ENCODE assay signal across 11 cellular contexts in genomic region chr15:29451201-29451781, GRCh38.
A peak's percentile ranks its signal among the peaks of the same experiment; 100 is the strongest.
DNase-seq lines count a peak whose midpoint lies in the region; ATAC-seq and TF ChIP-seq lines count a peak whose summit lies in the region.
"Had no signal": no experiment of that assay in that cellular context is flagged by ENCODE, and none has a peak within 500 bp of the region (broad histone marks: within the 10 kb centered on the region; RNA-seq: fewer than 3 reads in every experiment).

No MANE protein-coding gene starts in this region.

- no peak overlapping the region for H3K9ac ChIP-seq in HCT116 (ENCODE audit: low read length)

- H3K4me3 ChIP-seq in A673 (ENCODE audit: low read depth, low read length, poor library complexity, severe bottlenecking) (no peak overlapping the region), HCT116 (replicated peaks in 1 of 2; ENCODE audit: low read depth in 1 of 2, low read length in 2 of 2) (no peak overlapping the region), astrocyte of the cerebellum (ENCODE audit: low read depth, low read length) (no peak overlapping the region), kidney epithelial cell (ENCODE audit: low read depth, low read length) (no peak overlapping the region), breast epithelium (no peak overlapping the region)
- H3K4me3 ChIP-seq: esophagus squamous epithelium had no signal

- POLR2A ChIA-PET in A673 (lab: Charles Lee; ENCODE audit: low non-redundant PET) = no interaction called here
- POLR2A ChIA-PET in HCT116 (lab: Charles Lee) = no interaction called here

- TF ChIP-seq POLR2A in HCT116 (IDR thresholded peaks at IDR 0.05; ENCODE audit: borderline replicate concordance, extremely low read depth, insufficient read depth, insufficient read length) (no peak), breast epithelium (IDR thresholded peaks at IDR 0.05) (no peak)

- H3K9me3 ChIP-seq in A673 (ENCODE audit: low read depth, low read length, poor library complexity, severe bottlenecking) (no peaks in the 10 kb centered on the region), HCT116 (ENCODE audit: control insufficient read depth in 1 of 2, insufficient read depth in 1 of 2, low read depth in 1 of 2, low read length in 2 of 2) (no peaks in the 10 kb centered on the region), breast epithelium (no peaks in the 10 kb centered on the region)
- H3K9me3 ChIP-seq: esophagus squamous epithelium had no signal

- H4K20me1 ChIP-seq in HCT116 (ENCODE audit: insufficient read depth) = no peaks in the 10 kb centered on the region

- no peak overlapping the region for H3K4me2 ChIP-seq in HCT116 (ENCODE audit: low read length)

- no peaks in the 10 kb centered on the region for H3K9me2 ChIP-seq in HCT116 (ENCODE audit: insufficient read depth)

- DNase-seq in A673 (ENCODE audit: low spot score) = peak; percentile 4
- peak; percentile 7 for DNase-seq in HCT116 (ENCODE audit: low read depth, low spot score)
- DNase-seq in astrocyte of the cerebellum (ENCODE audit: low read depth) = no peak
- no peak for DNase-seq in kidney epithelial cell (ENCODE audit: low read depth)
- no peak for DNase-seq in NCI-H2081 treated with DMSO at 0.1 percent for 48 hours (lab: John Stamatoyannopoulos, UW)
- DNase-seq in NCI-H1436 treated with DMSO at 0.1 percent for 48 hours (lab: John Stamatoyannopoulos, UW) = no peak
- no peak for DNase-seq in breast epithelium (ENCODE audit: low spot score in 2 of 2)
- DNase-seq: activated T-cell treated with anti-CD3 and anti-CD28 coated beads for 4 hours; esophagus squamous epithelium; NK-92 treated with Interleukin-12 subunit alpha and Interleukin-12 subunit beta, amount 100 ng/mL, for 24 hours had no signal

- no peak overlapping the region for H3K27ac ChIP-seq in A673 (ENCODE audit: low read depth, low read length, poor library complexity, severe bottlenecking)
- H3K27ac ChIP-seq in HCT116 (ENCODE audit: low read depth, low read length) = no peak overlapping the region; the same call in 1 of the 2 replicates
- H3K27ac ChIP-seq in breast epithelium = no peak overlapping the region
- H3K27ac ChIP-seq: esophagus squamous epithelium had no signal

- ATAC-seq in HCT116 = peak; percentile 79
- no peak for ATAC-seq in GM19023 (IDR thresholded peaks at IDR 0.05; ENCODE audit: unreplicated experiment)

- CTCF ChIA-PET in A673 (lab: Charles Lee) (no interaction called here), HCT116 (lab: Charles Lee) (interaction anchor here (0.7 to 1.3 kb wide), 2 partner anchors 117 to 206 kb away, joined by 3 to 9 read pairs; no protein-coding TSS in a partner anchor)

- no peaks in the 10 kb centered on the region for H3K79me2 ChIP-seq in HCT116 (ENCODE audit: insufficient read depth, low read length)

- H3K4me1 ChIP-seq in A673 (ENCODE audit: insufficient read depth, low read length, poor library complexity, severe bottlenecking) (no peaks in the 10 kb centered on the region), HCT116 (ENCODE audit: control insufficient read depth in 1 of 2, insufficient read depth in 2 of 2, low read length in 2 of 2) (peaks cover 21 to 32% of the 10 kb centered on the region in 2 experiments; a peak in 3 of 4 replicates), breast epithelium (no peaks in the 10 kb centered on the region)
- H3K4me1 ChIP-seq: esophagus squamous epithelium had no signal

- no peak overlapping the region for H2AFZ ChIP-seq in HCT116 (ENCODE audit: low read depth, low read length, poor library complexity, severe bottlenecking)

- peak; percentile 23; the same call in 1 of the 2 replicates for TF ChIP-seq CTCF in A673 (conservative IDR thresholded peaks at IDR 0.05; ENCODE audit: low read depth, low read length)
- TF ChIP-seq CTCF in HCT116 (IDR thresholded peaks at IDR 0.05 in 2 of 3, conservative IDR thresholded peaks at IDR 0.05 in 1 of 3; ENCODE audit: borderline replicate concordance in 1 of 3, insufficient read depth in 1 of 3, low read depth in 2 of 3, low read length in 2 of 3) = peak; percentile 9 to 64 (median 48); a peak in 4 of 6 replicates
- TF ChIP-seq CTCF in astrocyte of the cerebellum (IDR thresholded peaks at IDR 0.05; ENCODE audit: low read depth, low read length, missing control alignments) = peak; percentile 45
- peak; percentile 44 for TF ChIP-seq CTCF in kidney epithelial cell (IDR thresholded peaks at IDR 0.05; ENCODE audit: insufficient read depth, low read length, poor library complexity, severe bottlenecking)
- no peak for TF ChIP-seq CTCF in breast epithelium (IDR thresholded peaks at IDR 0.05)

- H3K36me3 ChIP-seq in A673 (ENCODE audit: insufficient read depth, low read length, poor library complexity, severe bottlenecking) (no peaks in the 10 kb centered on the region), HCT116 (ENCODE audit: control insufficient read depth in 1 of 2, insufficient read depth in 2 of 2, low read length in 2 of 2) (no peaks in the 10 kb centered on the region), kidney epithelial cell (ENCODE audit: control insufficient read depth, insufficient read depth, low read length) (no peaks in the 10 kb centered on the region), breast epithelium (no peaks in the 10 kb centered on the region)
- H3K36me3 ChIP-seq: esophagus squamous epithelium had no signal

- H3K27me3 ChIP-seq in A673 (replicated peaks; ENCODE audit: insufficient read depth, low read depth, low read length, poor library complexity) = no peaks in the 10 kb centered on the region
- H3K27me3 ChIP-seq in HCT116 (ENCODE audit: insufficient read depth, low read length) = peaks cover 10% of the 10 kb centered on the region
- no peaks in the 10 kb centered on the region for H3K27me3 ChIP-seq in kidney epithelial cell (ENCODE audit: control insufficient read depth, insufficient read depth, low read length)
- H3K27me3 ChIP-seq in breast epithelium = no peaks in the 10 kb centered on the region

- RAD21 ChIA-PET in HCT116 (lab: Charles Lee; ENCODE audit: low non-redundant PET in 1 of 2, low total read pairs in 2 of 2, uncharacterized antibody in 2 of 2, unreplicated experiment in 2 of 2) = interaction anchor here in 1 of 2 experiments (0.6 kb wide), 1 partner anchor 623 kb away, joined by 5 read pairs; no protein-coding TSS in a partner anchor

- BruUV-seq in A673 (replicated peaks; lab: Mats Ljungman, UMichigan) = no TSS peak
- BruUV-seq in HCT116 (replicated peaks; lab: Mats Ljungman, UMichigan) = no TSS peak

- in situ Hi-C loops in astrocyte of the cerebellum (cut with HindIII; ENCODE audit: low sequenced_read_pairs) = no loop called here

- intact Hi-C loops in A673 (cut with micrococcal nuclease; ENCODE audit: unreplicated experiment) (no loop called here), HCT116 (cut with micrococcal nuclease) (no loop called here), breast epithelium (cut with DNase I; ENCODE audit: low total_unique reads) (loop anchor here (5.0 kb wide), 1 partner anchor 1564 kb away; no protein-coding TSS in a partner anchor)

- peak; percentile 24; the same call in 1 of the 2 replicates for TF ChIP-seq RAD21 in HCT116 (IDR thresholded peaks at IDR 0.05; ENCODE audit: low read depth)

TF ChIP-seq in HCT116, 20 proteins besides CTCF, POLR2A, EP300 and RAD21:
- TF ChIP-seq ZBTB33 (IDR thresholded peaks at IDR 0.05; ENCODE audit: extremely low read depth, insufficient replicate concordance, low read length) (no peak), EZH2phosphoT487 (IDR thresholded peaks at IDR 0.05; ENCODE audit: borderline replicate concordance) (no peak), POLR2AphosphoS5 (IDR thresholded peaks at IDR 0.05; ENCODE audit: low read depth, low read length) (no peak), FOSL1 (IDR thresholded peaks at IDR 0.05; ENCODE audit: low read depth) (no peak), ATF3 (IDR thresholded peaks at IDR 0.05) (no peak), ELF1 (IDR thresholded peaks at IDR 0.05; ENCODE audit: borderline replicate concordance, low read depth) (no peak), EGR1 (IDR thresholded peaks at IDR 0.05; ENCODE audit: low read depth) (no peak), ZNF274 (IDR thresholded peaks at IDR 0.05; ENCODE audit: low read depth, low read length) (no peak), CEBPB (IDR thresholded peaks at IDR 0.05; ENCODE audit: low read depth) (no peak), CBX3 (IDR thresholded peaks at IDR 0.05; ENCODE audit: low read depth) (no peak), SIN3A (IDR thresholded peaks at IDR 0.05; ENCODE audit: low read depth) (no peak)
TF ChIP-seq in HCT116: peak in this region for 0.

Comparison
In these comparisons a context has a peak if more than half of its experiments do, and no peak if none do; other contexts are left out.
1. DNase-seq: peak in A673 (single experiment) and HCT116 (single experiment); none in astrocyte of the cerebellum (single experiment), kidney epithelial cell (single experiment), NCI-H2081 treated with DMSO at 0.1 percent for 48 hours (single experiment), NCI-H1436 treated with DMSO at 0.1 percent for 48 hours (single experiment) and breast epithelium (0 of 2).
2. CTCF ChIP-seq: peak in A673 (single experiment), HCT116 (3 of 3), astrocyte of the cerebellum (single experiment) and kidney epithelial cell (single experiment); none in breast epithelium (0 of 3).